ENCODE assay signal across 20 cellular contexts in genomic region chr10:50452603-50453002, GRCh38.
DNase-seq lines count a peak whose midpoint lies in the region; ATAC-seq, FAIRE-seq and TF ChIP-seq lines count a peak whose summit lies in the region.
"Had no signal": no experiment of that assay in that cellular context is flagged by ENCODE, and none has a peak within 500 bp of the region (broad histone marks: within the 10 kb centered on the region; RNA-seq: fewer than 3 reads in every experiment).

No MANE protein-coding gene starts in this region.

- no peak for TF ChIP-seq POLR2A in GM12878 (IDR thresholded peaks at IDR 0.05; ENCODE audit: low read depth, low read length)
- no peak for TF ChIP-seq POLR2A in HepG2 (IDR thresholded peaks at IDR 0.05; ENCODE audit: insufficient read depth in 1 of 2, low read depth in 2 of 2, low read length in 2 of 2)
- TF ChIP-seq POLR2A in stomach (IDR thresholded peaks at IDR 0.05) = no peak

- SMC1A ChIA-PET in GM12878 (lab: Charles Lee; ENCODE audit: uncharacterized antibody, unreplicated experiment) = interaction anchor here (0.6 to 8.1 kb wide), 4 partner anchors 20 to 56 kb away, joined by 3 to 58 read pairs (median 26); no protein-coding TSS in a partner anchor

- H4K20me1 ChIP-seq in GM12878 (ENCODE audit: control insufficient read depth, insufficient read depth) = no peaks in the 10 kb centered on the region
- H4K20me1 ChIP-seq in HepG2 (ENCODE audit: insufficient read depth, low read length) = no peaks in the 10 kb centered on the region

- RAD21 ChIA-PET in GM12878 (lab: Charles Lee; ENCODE audit: unreplicated experiment) = no interaction called here

- H3K9me3 ChIP-seq in GM12878 (replicated peaks; ENCODE audit: control insufficient read depth, insufficient read depth, low read length) (peaks cover 2% of the 10 kb centered on the region; the same call in 1 of the 3 replicates), HepG2 (ENCODE audit: low read length) (no peaks in the 10 kb centered on the region), stomach (no peaks in the 10 kb centered on the region)
- H3K9me3 ChIP-seq: left lung, psoas muscle had no signal

- H2AFZ ChIP-seq in GM12878 (ENCODE audit: control insufficient read depth, low read depth, low read length) (peak overlapping the region; percentile 38; the same call in 1 of the 2 replicates), HepG2 (ENCODE audit: low read length) (no peak overlapping the region)

- CTCF ChIA-PET in GM12878 (lab: Yijun Ruan, JAX) (no interaction called here), HepG2 (lab: Yijun Ruan, JAX; ENCODE audit: low intra/inter-chr PET ratio, low total read pairs) (no interaction called here)

- in situ Hi-C loops in GM13976 (cut with MboI; ENCODE audit: low sequenced_read_pairs, unreplicated experiment) (loop anchor here (10.0 kb wide), 1 partner anchor 52 kb away; no protein-coding TSS in a partner anchor), GM12878 (cut with MboI) (no loop called here), HepG2 (cut with HindIII; ENCODE audit: extremely low pct_ligation_motif_present, low pct_unique_long_range_greater_than_20kb) (no loop called here)

- H3K4me3 ChIP-seq in GM12878 = peak overlapping the region; percentile 7; the same call in 1 of the 2 replicates
- H3K4me3 ChIP-seq in HepG2 (replicated peaks in 1 of 3; ENCODE audit: insufficient read depth in 1 of 3, low read depth in 2 of 3, low read length in 3 of 3) = no peak overlapping the region
- H3K4me3 ChIP-seq in stomach = no peak overlapping the region
- H3K4me3 ChIP-seq: left lung, psoas muscle had no signal

- H3K36me3 ChIP-seq in GM12878 (ENCODE audit: control insufficient read depth in 2 of 2, insufficient read depth in 2 of 2, low read length in 1 of 2) (no peaks in the 10 kb centered on the region), HepG2 (replicated peaks in 1 of 2; ENCODE audit: control insufficient read depth in 1 of 2, insufficient read depth in 2 of 2, low read length in 2 of 2) (no peaks in the 10 kb centered on the region), stomach (peaks cover 0 to 3% (median under 1%) of the 10 kb centered on the region in 4 donors)
- H3K36me3 ChIP-seq: left lung had no signal

- peak; percentile 37 for ATAC-seq in GM21576 (IDR thresholded peaks at IDR 0.05; ENCODE audit: unreplicated experiment)
- ATAC-seq in HG03521 (IDR thresholded peaks at IDR 0.05; ENCODE audit: unreplicated experiment) = peak; percentile 41
- ATAC-seq in GM12878 = peak; percentile 57
- no peak for ATAC-seq in HepG2
- ATAC-seq: activated CD8-positive, alpha-beta T cell treated with anti-CD3 and anti-CD28 coated beads for 36 hours; left lung; psoas muscle; Right ventricle myocardium inferior had no signal

- no peaks in the 10 kb centered on the region; the same call in 1 of the 2 replicates for H3K79me2 ChIP-seq in GM12878 (ENCODE audit: control insufficient read depth, insufficient read depth, low read length)
- no peaks in the 10 kb centered on the region for H3K79me2 ChIP-seq in HepG2 (ENCODE audit: insufficient read depth, low read length)

- BruUV-seq in GM12878 (replicated peaks; lab: Mats Ljungman, UMichigan) (no TSS peak), HepG2 (replicated peaks; lab: Mats Ljungman, UMichigan) (no TSS peak)

- intact Hi-C loops in GM12878 (cut with micrococcal nuclease; ENCODE audit: unreplicated experiment) (no loop called here), HepG2 (cut with micrococcal nuclease; ENCODE audit: unreplicated experiment) (no loop called here), stomach (cut with DNase I; ENCODE audit: low total_unique reads) (no loop called here)

- TF ChIP-seq RAD21 in GM12878 (IDR thresholded peaks at IDR 0.05; ENCODE audit: insufficient read depth, low read depth, low read length) = no peak
- TF ChIP-seq RAD21 in HepG2 (CRISPR knock-in tag; IDR thresholded peaks at IDR 0.05) = no peak

- peak; percentile 65 to 67; a peak in 2 of 4 replicates for TF ChIP-seq EP300 in GM12878 (IDR thresholded peaks at IDR 0.05; ENCODE audit: borderline replicate concordance in 1 of 2, control insufficient read depth in 1 of 2, low read depth in 2 of 2, low read length in 2 of 2)
- TF ChIP-seq EP300 in HepG2 (IDR thresholded peaks at IDR 0.05; ENCODE audit: low read depth in 2 of 2, low read length in 2 of 2) = no peak
- TF ChIP-seq EP300 in HepG2 (CRISPR knock-in tag; IDR thresholded peaks at IDR 0.05; ENCODE audit: borderline replicate concordance) = no peak
- TF ChIP-seq EP300 in stomach (IDR thresholded peaks at IDR 0.05) = no peak

- 13% methylated on average over 2 of the region's 2 CpGs for WGBS in GM12878 (ENCODE audit: insufficient coverage, insufficient replicate concordance, low lambda C conversion rate, missing lambda C conversion rate)
- 100% methylated on average over 2 of the region's 2 CpGs for WGBS in HepG2 (ENCODE audit: low lambda C conversion rate)
- 84 to 97% (median 92%) methylated on average over 2 of the region's 2 CpGs for WGBS in stomach, 5 donors

- no peak for TF ChIP-seq CTCF in GM13976 (IDR thresholded peaks at IDR 0.05; ENCODE audit: borderline replicate concordance, control extremely low read depth, extremely low read depth, insufficient read depth, missing control alignments)
- no peak for TF ChIP-seq CTCF in GM12878 (IDR thresholded peaks at IDR 0.05 in 2 of 3, conservative IDR thresholded peaks at IDR 0.05 in 1 of 3; ENCODE audit: control insufficient read depth in 2 of 3, extremely low read depth in 1 of 3, insufficient read depth in 1 of 3, low read depth in 3 of 3, low read length in 3 of 3)
- no peak for TF ChIP-seq CTCF in HepG2 (CRISPR knock-in tag; IDR thresholded peaks at IDR 0.05)
- no peak for TF ChIP-seq CTCF in stomach (IDR thresholded peaks at IDR 0.05)

- H3K27ac ChIP-seq in GM12878 (ENCODE audit: control insufficient read depth, insufficient read depth) (peak overlapping the region; percentile 77), HepG2 (ENCODE audit: extremely low read length, insufficient read depth, low read length) (no peak overlapping the region), stomach (no peak overlapping the region)
- H3K27ac ChIP-seq: KMS-11, left lung, psoas muscle had no signal

- H3K4me1 ChIP-seq in GM12878 (ENCODE audit: control insufficient read depth, insufficient read depth, low read length) (peaks cover 42% of the 10 kb centered on the region), HepG2 (ENCODE audit: insufficient read depth, low read length) (no peaks in the 10 kb centered on the region), stomach (peaks cover 0 to 9% (median 0%) of the 10 kb centered on the region in 4 donors)
- H3K4me1 ChIP-seq: left lung, psoas muscle had no signal

- POLR2A ChIA-PET in GM12878 (lab: Charles Lee) (interaction anchor here (1.3 kb wide), 1 partner anchor 43 kb away, joined by 3 read pairs; no protein-coding TSS in a partner anchor), HepG2 (lab: Yijun Ruan, JAX) (no interaction called here)

- FAIRE-seq in GM12878 (lab: Jason Lieb, UNC) = peak; percentile 27
- no peak for FAIRE-seq in HepG2 (lab: Jason Lieb, UNC)

- DNase-seq in GM13976 (ENCODE audit: low spot score) (peak; percentile 44), GM12878 (ENCODE audit: low read depth, low spot score) (no peak), DMS114 treated with DMSO at 0.1 percent for 48 hours (lab: John Stamatoyannopoulos, UW; ENCODE audit: unreplicated experiment) (no peak), HepG2 (ENCODE audit: low spot score) (no peak), stomach (no peak), GDM1 (lab: John Stamatoyannopoulos, UW) (no peak)
- DNase-seq: activated CD8-positive, alpha-beta T cell treated with anti-CD3 and anti-CD28 coated beads for 36 hours; activated gamma-delta T cell treated with Interleukin-2 at 50 U/mL for 16 hours; dermis blood vessel endothelial cell; DMS 273 treated with DMSO at 0.1 percent for 48 hours; hippocampal formation; left lung; NCI-H2081 treated with DMSO at 0.1 percent for 48 hours; NCI-H748 treated with DMSO at 0.1 percent for 48 hours; psoas muscle; stimulated activated CD4-positive, alpha-beta T cell treated with anti-CD3 and anti-CD28 coated beads, Interleukin-15, amount 100 ng/mL, for 24 hours had no signal

- H3K4me2 ChIP-seq in GM12878 (ENCODE audit: control insufficient read depth, insufficient read depth) = peak overlapping the region; percentile 77
- H3K4me2 ChIP-seq in HepG2 (ENCODE audit: low read depth, low read length) = no peak overlapping the region
- H3K4me2 ChIP-seq: KMS-11 had no signal

- H3K9ac ChIP-seq in GM12878 (ENCODE audit: control insufficient read depth, insufficient read depth, low read length) (peak overlapping the region; percentile 7), HepG2 (ENCODE audit: insufficient read depth, low read depth, low read length) (no peak overlapping the region)
- H3K9ac ChIP-seq: KMS-11 had no signal

- H3K27me3 ChIP-seq in GM12878 (replicated peaks in 1 of 2; ENCODE audit: control insufficient read depth in 2 of 2, insufficient read depth in 2 of 2, low read length in 1 of 2) = no peaks in the 10 kb centered on the region
- no peaks in the 10 kb centered on the region for H3K27me3 ChIP-seq in HepG2 (ENCODE audit: control insufficient read depth in 1 of 2, insufficient read depth in 2 of 2, low read length in 2 of 2)
- no peaks in the 10 kb centered on the region for H3K27me3 ChIP-seq in stomach
- H3K27me3 ChIP-seq: left lung had no signal

TF ChIP-seq in HepG2, 621 proteins besides CTCF, POLR2A, EP300 and RAD21 (continues in another document):
- TF ChIP-seq YY1 (IDR thresholded peaks at IDR 0.05; ENCODE audit: insufficient read depth, insufficient replicate concordance, low read depth, low read length) = no peak
- no peak for TF ChIP-seq JUND (CRISPR knock-in tag; IDR thresholded peaks at IDR 0.05)
- no peak for TF ChIP-seq BCLAF1 (IDR thresholded peaks at IDR 0.05)
- TF ChIP-seq ZNF589 (CRISPR knock-in tag; conservative IDR thresholded peaks at IDR 0.05) = no peak
